Comparison of ENCODE assay signal across 21 cellular contexts in genomic region chr1:94058766-94059165, GRCh38.
DNase-seq lines count a peak whose midpoint lies in the region; ATAC-seq, FAIRE-seq and TF ChIP-seq lines count a peak whose summit lies in the region.
"Had no signal": no experiment of that assay in that cellular context is flagged by ENCODE, and none has a peak within 500 bp of the region (broad histone marks: within the 10 kb centered on the region; RNA-seq: fewer than 3 reads in every experiment).

No MANE protein-coding gene starts in this region.

- TF ChIP-seq POLR2A in heart left ventricle (IDR thresholded peaks at IDR 0.05) (no peak), gastrocnemius medialis (IDR thresholded peaks at IDR 0.05) (no peak), HepG2 (IDR thresholded peaks at IDR 0.05; ENCODE audit: insufficient read depth in 1 of 2, low read depth in 2 of 2, low read length in 2 of 2) (no peak)

- H3K9ac ChIP-seq in neural progenitor cell, result no peak overlapping the region
- no peak overlapping the region for H3K9ac ChIP-seq in HepG2 (ENCODE audit: insufficient read depth, low read depth, low read length)

- H3F3A ChIP-seq in neural progenitor cell (ENCODE audit: low read depth), result no peaks in the 10 kb centered on the region

- no peaks in the 10 kb centered on the region for H3K36me3 ChIP-seq in heart left ventricle
- no peaks in the 10 kb centered on the region for H3K36me3 ChIP-seq in gastrocnemius medialis
- H3K36me3 ChIP-seq in neural progenitor cell, result no peaks in the 10 kb centered on the region
- no peaks in the 10 kb centered on the region for H3K36me3 ChIP-seq in aorta (ENCODE audit: control insufficient read depth in 1 of 2, insufficient read depth in 2 of 2, low read length in 1 of 2)
- no peaks in the 10 kb centered on the region for H3K36me3 ChIP-seq in HepG2 (replicated peaks in 1 of 2; ENCODE audit: control insufficient read depth in 1 of 2, insufficient read depth in 2 of 2, low read length in 2 of 2)

- H3K4me1 Mint-ChIP-seq in neural progenitor cell, result peaks cover 15% of the 10 kb centered on the region

- peak in 1 of 4 donors; percentile 38 for ATAC-seq in heart left ventricle
- ATAC-seq in left ventricle myocardium superior, result no peak
- no peak for ATAC-seq in gastrocnemius medialis
- ATAC-seq in aorta (ENCODE audit: low FRiP score), result no peak
- no peak for ATAC-seq in HepG2
- ATAC-seq: CD8-positive, alpha-beta T cell had no signal

- POLR2A ChIA-PET in HepG2 (lab: Yijun Ruan, JAX), result interaction anchor here (1.4 kb wide), 1 partner anchor 10 kb away, joined by 5 read pairs; no protein-coding TSS in a partner anchor

- WGBS in heart left ventricle, 4 donors, result 61 to 73% (median 69%) methylated on average over 3 of the region's 3 CpGs
- WGBS in aorta, 2 donors, result 91 to 92% methylated on average over 3 of the region's 3 CpGs
- 42% methylated on average over 3 of the region's 3 CpGs for WGBS in HepG2 (ENCODE audit: low lambda C conversion rate)

- peak overlapping the region in 10 of 12 donors; percentile 38 to 74 (median 54) for H3K27ac ChIP-seq in heart left ventricle
- peak overlapping the region; percentile 20 to 47 (median 36) for H3K27ac ChIP-seq in gastrocnemius medialis
- H3K27ac ChIP-seq in neural progenitor cell, result no peak overlapping the region
- H3K27ac ChIP-seq in aorta (ENCODE audit: low read depth in 1 of 2, low read length in 2 of 2), result no peak overlapping the region
- H3K27ac ChIP-seq in HepG2 (ENCODE audit: extremely low read length, insufficient read depth, low read length), result no peak overlapping the region
- H3K27ac ChIP-seq: 22Rv1 had no signal

- no peak overlapping the region for H3K4me3 ChIP-seq in heart left ventricle
- no peak overlapping the region for H3K4me3 ChIP-seq in gastrocnemius medialis
- H3K4me3 ChIP-seq in neural progenitor cell, result no peak overlapping the region
- no peak overlapping the region for H3K4me3 ChIP-seq in aorta (ENCODE audit: low read length in 2 of 2)
- no peak overlapping the region for H3K4me3 ChIP-seq in HepG2 (replicated peaks in 1 of 3; ENCODE audit: insufficient read depth in 1 of 3, low read depth in 2 of 3, low read length in 3 of 3)

- intact Hi-C loops in heart left ventricle (cut with DNase I), result no loop called here
- intact Hi-C loops in left ventricle myocardium superior (cut with micrococcal nuclease), result no loop called here
- intact Hi-C loops in gastrocnemius medialis (cut with DNase I; ENCODE audit: low total_unique reads), result no loop called here
- intact Hi-C loops in aorta (cut with DNase I), result no loop called here
- intact Hi-C loops in HepG2 (cut with micrococcal nuclease; ENCODE audit: unreplicated experiment), result no loop called here

- DNase-seq in heart left ventricle, result no peak
- DNase-seq in left ventricle myocardium superior, result no peak
- DNase-seq in dermis blood vessel endothelial cell, result peak; percentile 75
- DNase-seq in lung microvascular endothelial cell (ENCODE audit: low read depth in 2 of 2), result peak; percentile 45 to 92
- DNase-seq in gastrocnemius medialis, result no peak
- no peak for DNase-seq in neural progenitor cell (ENCODE audit: low spot score)
- DNase-seq in aorta, result no peak
- DNase-seq in HepG2 (ENCODE audit: low spot score), result no peak
- DNase-seq: CD8-positive, alpha-beta T cell; COR-L47; DMS153; DMS79 treated with DMSO at 0.1 percent for 48 hours; EL; HCEC 1CT; HFFc6 had no signal

- no peaks in the 10 kb centered on the region for H3K36me3 Mint-ChIP-seq in neural progenitor cell
- H3K36me3 Mint-ChIP-seq: CD14-positive monocyte; CD8-positive, alpha-beta T cell had no signal

- no peaks in the 10 kb centered on the region for H3K9me3 ChIP-seq in heart left ventricle
- H3K9me3 ChIP-seq in gastrocnemius medialis, result no peaks in the 10 kb centered on the region
- H3K9me3 ChIP-seq in neural progenitor cell (ENCODE audit: low read depth), result no peaks in the 10 kb centered on the region
- no peaks in the 10 kb centered on the region for H3K9me3 ChIP-seq in aorta (ENCODE audit: control insufficient read depth, low read length)
- H3K9me3 ChIP-seq in HepG2 (ENCODE audit: low read length), result no peaks in the 10 kb centered on the region

- CTCF ChIA-PET in HepG2 (lab: Yijun Ruan, JAX; ENCODE audit: low intra/inter-chr PET ratio, low total read pairs), result no interaction called here

- no peaks in the 10 kb centered on the region for H3K9me3 Mint-ChIP-seq in neural progenitor cell
- H3K9me3 Mint-ChIP-seq: CD14-positive monocyte; CD8-positive, alpha-beta T cell; HFFc6 had no signal

- H3K27ac Mint-ChIP-seq in neural progenitor cell, result no peak overlapping the region
- H3K27ac Mint-ChIP-seq: CD14-positive monocyte; CD8-positive, alpha-beta T cell; HFFc6 had no signal

- H3K27me3 Mint-ChIP-seq in neural progenitor cell (ENCODE audit: insufficient read depth, low read depth), result no peaks in the 10 kb centered on the region

- H4K20me1 ChIP-seq in neural progenitor cell (ENCODE audit: low read depth) (no peaks in the 10 kb centered on the region), HepG2 (ENCODE audit: insufficient read depth, low read length) (no peaks in the 10 kb centered on the region)

- H3K4me1 ChIP-seq in heart left ventricle (peaks cover 0 to 66% (median 22%) of the 10 kb centered on the region in 12 donors), gastrocnemius medialis (peaks cover 7 to 8% of the 10 kb centered on the region in 2 donors), neural progenitor cell (no peaks in the 10 kb centered on the region), aorta (ENCODE audit: control insufficient read depth in 1 of 2, insufficient read depth in 2 of 2, low read length in 2 of 2) (no peaks in the 10 kb centered on the region), HepG2 (ENCODE audit: insufficient read depth, low read length) (peaks cover 72% of the 10 kb centered on the region)

- H3K27me3 ChIP-seq in heart left ventricle, result no peaks in the 10 kb centered on the region
- no peaks in the 10 kb centered on the region for H3K27me3 ChIP-seq in gastrocnemius medialis
- H3K27me3 ChIP-seq in neural progenitor cell, result peaks cover 11% of the 10 kb centered on the region
- H3K27me3 ChIP-seq in aorta (ENCODE audit: control insufficient read depth in 1 of 2, insufficient read depth in 2 of 2, low read length in 1 of 2), result no peaks in the 10 kb centered on the region
- no peaks in the 10 kb centered on the region for H3K27me3 ChIP-seq in HepG2 (ENCODE audit: control insufficient read depth in 1 of 2, insufficient read depth in 2 of 2, low read length in 2 of 2)

- H3K79me2 ChIP-seq in neural progenitor cell (ENCODE audit: low read depth), result no peaks in the 10 kb centered on the region
- H3K79me2 ChIP-seq in HepG2 (ENCODE audit: insufficient read depth, low read length), result no peaks in the 10 kb centered on the region

- no peak for FAIRE-seq in HepG2 (lab: Jason Lieb, UNC)
- FAIRE-seq: D721Med, G401.6, GM12891, GM19239 had no signal

- no peak for TF ChIP-seq EP300 in HepG2 (IDR thresholded peaks at IDR 0.05; ENCODE audit: low read depth in 2 of 2, low read length in 2 of 2)
- TF ChIP-seq EP300 in HepG2 (CRISPR knock-in tag; IDR thresholded peaks at IDR 0.05; ENCODE audit: borderline replicate concordance), result no peak

- no TSS peak for BruUV-seq in HepG2 (replicated peaks; lab: Mats Ljungman, UMichigan)

- TF ChIP-seq RAD21 in HepG2 (CRISPR knock-in tag; IDR thresholded peaks at IDR 0.05), result no peak

- TF ChIP-seq CTCF in heart left ventricle (IDR thresholded peaks at IDR 0.05) (no peak), gastrocnemius medialis (IDR thresholded peaks at IDR 0.05 in 4 of 5, conservative IDR thresholded peaks at IDR 0.05 in 1 of 5) (no peak), neural progenitor cell (IDR thresholded peaks at IDR 0.05) (no peak), HepG2 (CRISPR knock-in tag; IDR thresholded peaks at IDR 0.05) (no peak)

- no peak overlapping the region for H3K4me3 Mint-ChIP-seq in neural progenitor cell
- H3K4me3 Mint-ChIP-seq: CD8-positive, alpha-beta T cell; HFFc6 had no signal

- H3K4me2 ChIP-seq in neural progenitor cell (no peak overlapping the region), HepG2 (ENCODE audit: low read depth, low read length) (no peak overlapping the region)

- H2AFZ ChIP-seq in neural progenitor cell (replicated peaks) (no peak overlapping the region), HepG2 (ENCODE audit: low read length) (no peak overlapping the region)

- in situ Hi-C loops in gastrocnemius medialis (cut with MboI; ENCODE audit: low sequenced_read_pairs in 4 of 4) (no loop called here), HepG2 (cut with HindIII; ENCODE audit: extremely low pct_ligation_motif_present, low pct_unique_long_range_greater_than_20kb) (no loop called here)

TF ChIP-seq in HepG2, 621 proteins besides CTCF, POLR2A, EP300 and RAD21:
- TF ChIP-seq NKX3-1 (CRISPR knock-in tag; IDR thresholded peaks at IDR 0.05), result no peak
- no peak for TF ChIP-seq ZNF12 (CRISPR knock-in tag; IDR thresholded peaks at IDR 0.05)
- no peak for TF ChIP-seq MXD1 (CRISPR knock-in tag; IDR thresholded peaks at IDR 0.05)
- TF ChIP-seq ZNF839 (CRISPR knock-in tag; IDR thresholded peaks at IDR 0.05; ENCODE audit: borderline replicate concordance), result no peak
- no peak for TF ChIP-seq ZNF468 (CRISPR knock-in tag; IDR thresholded peaks at IDR 0.05)
- TF ChIP-seq ZNF550 (CRISPR knock-in tag; IDR thresholded peaks at IDR 0.05; ENCODE audit: borderline replicate concordance), result no peak
- TF ChIP-seq THAP7 (CRISPR knock-in tag; IDR thresholded peaks at IDR 0.05), result no peak
- no peak for TF ChIP-seq ZNF746 (CRISPR knock-in tag; IDR thresholded peaks at IDR 0.05)
- no peak for TF ChIP-seq SRSF9 (IDR thresholded peaks at IDR 0.05; ENCODE audit: borderline replicate concordance, insufficient read depth, low read depth, low read length, poor library complexity, severe bottlenecking)

Comparison
In these comparisons a context has a peak if more than half of its experiments do, and no peak if none do; other contexts are left out.
1. DNase-seq: peak in dermis blood vessel endothelial cell (single experiment) and lung microvascular endothelial cell (2 of 2); none in heart left ventricle (0 of 5), left ventricle myocardium superior (single experiment), gastrocnemius medialis (0 of 2), neural progenitor cell (single experiment), aorta (0 of 2) and HepG2 (single experiment).
2. H3K27ac ChIP-seq: peak in heart left ventricle (10 of 12) and gastrocnemius medialis (4 of 4); none in neural progenitor cell (single experiment), aorta (0 of 2) and HepG2 (single experiment).